Comparison of ENCODE assay signal across 10 cellular contexts in the genomic region with DNA sequence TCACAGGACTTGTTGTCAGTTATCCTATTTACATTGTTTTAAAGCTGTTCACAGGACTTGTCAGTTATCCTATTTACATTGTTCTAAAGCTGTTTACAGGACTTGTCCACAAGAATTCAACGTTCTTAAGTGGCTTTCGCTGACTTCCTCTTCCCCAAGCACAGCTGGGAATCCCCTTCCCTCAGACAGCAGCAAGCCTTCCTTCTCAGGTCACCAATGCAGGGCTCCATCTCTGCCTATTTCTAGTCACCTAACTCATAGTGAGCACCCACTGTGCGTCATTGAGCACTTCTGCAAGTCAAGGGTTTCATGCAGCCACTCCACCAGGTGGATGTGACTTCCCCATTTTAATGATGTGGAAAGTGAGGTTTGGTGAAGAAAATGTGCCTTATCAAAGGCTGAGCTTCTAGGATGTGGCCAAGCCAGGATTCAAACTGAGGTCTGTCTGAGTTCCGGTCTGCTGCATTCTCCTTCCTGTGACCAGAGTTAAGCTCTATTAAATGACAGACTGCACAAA.
A peak's percentile ranks its signal among the peaks of the same experiment; 100 is the strongest.
DNase-seq lines count a peak whose midpoint lies in the region; ATAC-seq, FAIRE-seq and TF ChIP-seq lines count a peak whose summit lies in the region.
"Had no signal": no experiment of that assay in that cellular context is flagged by ENCODE, and none has a peak within 500 bp of the region (broad histone marks: within the 10 kb centered on the region; RNA-seq: fewer than 3 reads in every experiment).

No MANE protein-coding gene starts in this region.

- ATAC-seq in HG03135 (IDR thresholded peaks at IDR 0.05; ENCODE audit: unreplicated experiment): peak; percentile 83
- no peak for ATAC-seq in left cardiac atrium

- TF ChIP-seq CTCF in GM10248 (IDR thresholded peaks at IDR 0.05; ENCODE audit: control extremely low read depth, extremely low read depth, low read depth, missing control alignments): no peak
- no peak for TF ChIP-seq CTCF in GM20000 (IDR thresholded peaks at IDR 0.05; ENCODE audit: extremely low read depth, missing control alignments)
- TF ChIP-seq CTCF in astrocyte (IDR thresholded peaks at IDR 0.05; ENCODE audit: insufficient read depth, low read depth, low read length): no peak
- no peak for TF ChIP-seq CTCF in foreskin fibroblast (IDR thresholded peaks at IDR 0.05; ENCODE audit: low read depth, low read length)

- no peak overlapping the region for H3K27ac Mint-ChIP-seq in astrocyte (ENCODE audit: unreplicated experiment)

- H3K9me3 ChIP-seq in astrocyte (ENCODE audit: insufficient read depth, low read depth, low read length): no peaks in the 10 kb centered on the region

- no peaks in the 10 kb centered on the region for H4K20me1 ChIP-seq in astrocyte (ENCODE audit: insufficient read depth, low read length)

- H3K27me3 Mint-ChIP-seq in astrocyte (ENCODE audit: low read depth, unreplicated experiment): no peaks in the 10 kb centered on the region

- no peak overlapping the region for H3K4me2 ChIP-seq in astrocyte (ENCODE audit: low read length)

- no peaks in the 10 kb centered on the region for H3K27me3 ChIP-seq in astrocyte (ENCODE audit: insufficient read depth, low read length)

- no peak overlapping the region for H3K27ac ChIP-seq in astrocyte (ENCODE audit: low read depth, low read length)

- CTCF ChIA-PET in GM10248 (lab: Yijun Ruan, JAX): interaction anchor here (1.0 to 1.2 kb wide), 2 partner anchors 9 to 15 kb away, joined by 3 to 4 read pairs; no protein-coding TSS in a partner anchor

- H3K4me3 ChIP-seq in astrocyte (ENCODE audit: insufficient read depth, low read depth, low read length) (no peak overlapping the region), foreskin fibroblast (ENCODE audit: low read depth in 1 of 2, low read length in 2 of 2) (no peak overlapping the region)

- no peaks in the 10 kb centered on the region for H3K36me3 Mint-ChIP-seq in astrocyte (ENCODE audit: low read depth, unreplicated experiment)

- H3K4me1 Mint-ChIP-seq in astrocyte (ENCODE audit: low read depth, unreplicated experiment): peaks cover 19% of the 10 kb centered on the region

- no peaks in the 10 kb centered on the region for H3K36me3 ChIP-seq in astrocyte (ENCODE audit: insufficient read depth, low read length)

- POLR2A ChIA-PET in GM10248 (lab: Yijun Ruan, JAX): interaction anchor here (0.9 kb wide), 1 partner anchor 530 kb away, joined by 3 read pairs; no protein-coding TSS in a partner anchor

- no peak overlapping the region for H3K4me3 Mint-ChIP-seq in astrocyte (ENCODE audit: unreplicated experiment)

- DNase-seq in GM10248 (ENCODE audit: extremely low spot score): peak; percentile 58
- DNase-seq in GM20000 (ENCODE audit: low spot score): peak; percentile 63
- no peak for DNase-seq in astrocyte (ENCODE audit: low read depth)
- no peak for DNase-seq in stimulated activated CD4-positive, alpha-beta T cell treated with anti-CD3 and anti-CD28 coated beads, Interleukin-15, amount 100 ng/mL, for 24 hours
- DNase-seq in left cardiac atrium: no peak
- no peak for DNase-seq in foreskin fibroblast
- DNase-seq in T-helper 9 cell: no peak
- DNase-seq: DMS 273 treated with DMSO at 0.1 percent for 48 hours, NCI-H1105 had no signal

- H3K9me3 Mint-ChIP-seq in astrocyte (ENCODE audit: unreplicated experiment): no peaks in the 10 kb centered on the region

- no peak overlapping the region for H3K9ac ChIP-seq in astrocyte (ENCODE audit: low read length)

- intact Hi-C loops in left cardiac atrium (cut with DNase I): no loop called here

- no peak for FAIRE-seq in astrocyte (lab: Jason Lieb, UNC)

- H2AFZ ChIP-seq in astrocyte (ENCODE audit: low read depth, low read length): peak overlapping the region; percentile 1

- no peaks in the 10 kb centered on the region for H3K4me1 ChIP-seq in astrocyte (ENCODE audit: insufficient read depth, low read length)

- H3K79me2 ChIP-seq in astrocyte (ENCODE audit: insufficient read depth, low read length): no peaks in the 10 kb centered on the region

Comparison
In these comparisons a context has a peak if more than half of its experiments do, and no peak if none do; other contexts are left out.
1. DNase-seq: peak in GM10248 (single experiment) and GM20000 (single experiment); none in astrocyte (single experiment), stimulated activated CD4-positive, alpha-beta T cell treated with anti-CD3 and anti-CD28 coated beads, Interleukin-15, amount 100 ng/mL, for 24 hours (single experiment), left cardiac atrium (single experiment), foreskin fibroblast (0 of 2) and T-helper 9 cell (single experiment).